ENCODE assay signal across 23 cellular contexts in genomic region chr15:79206940-79207339, GRCh38.
"Had no signal": no experiment of that assay in that cellular context is flagged by ENCODE, and none has a peak within 500 bp of the region (broad histone marks: within the 10 kb centered on the region; RNA-seq: fewer than 3 reads in every experiment).

No MANE protein-coding gene starts in this region.

- H3K36me3 Mint-ChIP-seq: IgD-negative memory B cell had no signal

- H3K9ac ChIP-seq: KMS-11 had no signal

- H3K27ac ChIP-seq: HL-60, KMS-11, SJSA1, SK-N-MC had no signal

- H3K9me3 ChIP-seq: SJSA1 had no signal

- H3K36me3 ChIP-seq: SJSA1 had no signal

- H3K4me3 ChIP-seq: K562, SJSA1, SK-N-MC had no signal

- H3K4me2 ChIP-seq: KMS-11 had no signal

- ATAC-seq: K562 had no signal

- H3K4me3 Mint-ChIP-seq: IgD-negative memory B cell had no signal

- DNase-seq: Kasumi-1, MM.1S, NCI-H1092 treated with DMSO at 0.1 percent for 48 hours, NCI-H1436 treated with DMSO at 0.1 percent for 48 hours, NCI-H1694 treated with DMSO at 0.1 percent for 48 hours, NCI-H1930, NCI-H2081 treated with DMSO at 0.1 percent for 48 hours, NCI-H2171, NCI-H226, NCI-H446, NCI-H510A, NCI-H524 treated with DMSO at 0.1 percent for 48 hours, NCI-H69, NCI-H774, Right ventricle myocardium superior, RPMI8226, SIG-M5 had no signal

- H3K4me1 ChIP-seq: SJSA1 had no signal

- H3K9me3 Mint-ChIP-seq: IgD-negative memory B cell had no signal
